In the genomic region with DNA sequence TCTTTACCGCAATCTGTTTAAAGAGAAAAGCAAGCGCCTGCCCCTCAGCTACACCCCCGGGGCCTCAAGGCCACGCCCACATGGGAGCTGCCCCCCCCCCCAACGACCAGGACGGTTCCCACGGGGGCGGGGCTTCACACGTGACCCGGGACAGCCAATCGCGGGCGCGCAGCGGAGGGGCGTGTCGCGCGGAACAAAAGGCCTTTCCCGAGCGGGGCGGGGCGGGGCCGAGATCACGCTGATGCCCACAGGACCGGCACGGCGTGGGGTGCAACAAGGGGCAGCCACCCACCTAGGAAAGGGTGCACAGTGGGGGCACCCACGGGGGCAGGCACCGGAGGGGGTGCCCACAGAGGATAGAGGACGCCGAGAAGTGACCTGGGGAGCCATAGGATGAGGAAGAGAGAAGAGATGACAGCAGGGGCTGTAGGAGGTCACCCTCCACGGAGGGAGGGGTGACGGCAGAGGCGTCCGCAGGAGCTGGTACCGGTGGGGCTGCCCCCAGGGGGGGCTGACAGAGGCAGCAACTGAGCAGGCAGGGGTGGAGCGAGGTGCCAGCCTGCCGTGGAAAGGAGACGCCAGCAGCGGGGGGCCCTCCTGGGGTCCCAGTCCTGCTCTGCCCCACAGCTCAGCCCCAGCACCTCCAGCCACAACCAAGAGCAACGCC, we compare ENCODE assay signal across 1 cellular context.
TF ChIP-seq lines count a peak whose summit lies in the region.

No MANE protein-coding gene starts in this region.

TF ChIP-seq in WTC11, 78 proteins besides CTCF, POLR2A, EP300 and RAD21 (continued from another document):
- TF ChIP-seq IRF1 (CRISPR knock-in tag; IDR thresholded peaks at IDR 0.05): no peak
- TF ChIP-seq ZNF416 (CRISPR knock-in tag; IDR thresholded peaks at IDR 0.05): no peak
- TF ChIP-seq MLX (CRISPR knock-in tag; IDR thresholded peaks at IDR 0.05): no peak
- no peak for TF ChIP-seq ZNF219 (CRISPR knock-in tag; IDR thresholded peaks at IDR 0.05; ENCODE audit: borderline replicate concordance)
- TF ChIP-seq ESRRA (CRISPR knock-in tag; IDR thresholded peaks at IDR 0.05; ENCODE audit: borderline replicate concordance): no peak
- no peak for TF ChIP-seq ZNF263 (CRISPR knock-in tag; IDR thresholded peaks at IDR 0.05; ENCODE audit: low read depth)
- peak; percentile 84 for TF ChIP-seq NFYB (CRISPR knock-in tag; conservative IDR thresholded peaks at IDR 0.05; ENCODE audit: low read depth)
- no peak for TF ChIP-seq NR2C2 (CRISPR knock-in tag; IDR thresholded peaks at IDR 0.05)
- TF ChIP-seq ARID4B (CRISPR knock-in tag; IDR thresholded peaks at IDR 0.05; ENCODE audit: borderline replicate concordance): no peak
- TF ChIP-seq ZBTB21 (CRISPR knock-in tag; IDR thresholded peaks at IDR 0.05; ENCODE audit: borderline replicate concordance): no peak
- TF ChIP-seq TCF7 (CRISPR knock-in tag; IDR thresholded peaks at IDR 0.05; ENCODE audit: low read depth): no peak
- TF ChIP-seq SP1 (CRISPR knock-in tag; conservative IDR thresholded peaks at IDR 0.05): peak; percentile 98
- TF ChIP-seq, protein P1, sequence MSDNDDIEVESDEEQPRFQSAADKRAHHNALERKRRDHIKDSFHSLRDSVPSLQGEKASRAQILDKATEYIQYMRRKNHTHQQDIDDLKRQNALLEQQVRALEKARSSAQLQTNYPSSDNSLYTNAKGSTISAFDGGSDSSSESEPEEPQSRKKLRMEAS (CRISPR knock-in tag; IDR thresholded peaks at IDR 0.05): no peak
- TF ChIP-seq ZNF423 (CRISPR knock-in tag; IDR thresholded peaks at IDR 0.05): no peak
- no peak for TF ChIP-seq RORB (CRISPR knock-in tag; IDR thresholded peaks at IDR 0.05)
- peak; percentile 98 for TF ChIP-seq USF2 (CRISPR knock-in tag; IDR thresholded peaks at IDR 0.05)
- TF ChIP-seq ERG (CRISPR knock-in tag; IDR thresholded peaks at IDR 0.05): no peak
- TF ChIP-seq NFATC4 (CRISPR knock-in tag; IDR thresholded peaks at IDR 0.05): no peak
- TF ChIP-seq, protein P2, sequence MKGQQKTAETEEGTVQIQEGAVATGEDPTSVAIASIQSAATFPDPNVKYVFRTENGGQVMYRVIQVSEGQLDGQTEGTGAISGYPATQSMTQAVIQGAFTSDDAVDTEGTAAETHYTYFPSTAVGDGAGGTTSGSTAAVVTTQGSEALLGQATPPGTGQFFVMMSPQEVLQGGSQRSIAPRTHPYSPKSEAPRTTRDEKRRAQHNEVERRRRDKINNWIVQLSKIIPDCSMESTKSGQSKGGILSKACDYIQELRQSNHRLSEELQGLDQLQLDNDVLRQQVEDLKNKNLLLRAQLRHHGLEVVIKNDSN (CRISPR knock-in tag; IDR thresholded peaks at IDR 0.05): peak; percentile 97
- TF ChIP-seq FOXP1 (CRISPR knock-in tag; IDR thresholded peaks at IDR 0.05; ENCODE audit: borderline replicate concordance): 0 out of 2 replicates have a peak, but pooled peaks have one; percentile 34
- no peak for TF ChIP-seq SMAD3 (CRISPR knock-in tag; IDR thresholded peaks at IDR 0.05; ENCODE audit: borderline replicate concordance)
- no peak for TF ChIP-seq PRRX2 (CRISPR knock-in tag; IDR thresholded peaks at IDR 0.05)
- TF ChIP-seq, protein P3, sequence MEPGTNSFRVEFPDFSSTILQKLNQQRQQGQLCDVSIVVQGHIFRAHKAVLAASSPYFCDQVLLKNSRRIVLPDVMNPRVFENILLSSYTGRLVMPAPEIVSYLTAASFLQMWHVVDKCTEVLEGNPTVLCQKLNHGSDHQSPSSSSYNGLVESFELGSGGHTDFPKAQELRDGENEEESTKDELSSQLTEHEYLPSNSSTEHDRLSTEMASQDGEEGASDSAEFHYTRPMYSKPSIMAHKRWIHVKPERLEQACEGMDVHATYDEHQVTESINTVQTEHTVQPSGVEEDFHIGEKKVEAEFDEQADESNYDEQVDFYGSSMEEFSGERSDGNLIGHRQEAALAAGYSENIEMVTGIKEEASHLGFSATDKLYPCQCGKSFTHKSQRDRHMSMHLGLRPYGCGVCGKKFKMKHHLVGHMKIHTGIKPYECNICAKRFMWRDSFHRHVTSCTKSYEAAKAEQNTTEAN (CRISPR knock-in tag; IDR thresholded peaks at IDR 0.05): no peak
- no peak for TF ChIP-seq ZNF317 (CRISPR knock-in tag; IDR thresholded peaks at IDR 0.05; ENCODE audit: borderline replicate concordance, low read depth)
TF ChIP-seq in WTC11: peak in this region for 5.
